ENCODE assay signal across 23 cellular contexts in genomic region chr19:40858109-40858508, GRCh38. TPM values are rescaled to one million over a fixed set of nuclear protein-coding genes. Genes with fewer than 3 reads are reported as not detected.
DNase-seq lines count a peak whose midpoint lies in the region; ATAC-seq, FAIRE-seq and TF ChIP-seq lines count a peak whose summit lies in the region.
"Had no signal": no experiment of that assay in that cellular context is flagged by ENCODE, and none has a peak within 500 bp of the region (broad histone marks: within the 10 kb centered on the region; RNA-seq: fewer than 3 reads in every experiment).

No MANE protein-coding gene starts in this region.

- TF ChIP-seq CTCF in A549 (IDR thresholded peaks at IDR 0.05) = no peak
- TF ChIP-seq CTCF in HCT116 (IDR thresholded peaks at IDR 0.05 in 2 of 3, conservative IDR thresholded peaks at IDR 0.05 in 1 of 3; ENCODE audit: borderline replicate concordance in 1 of 3, insufficient read depth in 1 of 3, low read depth in 2 of 3, low read length in 2 of 3) = no peak
- no peak for TF ChIP-seq CTCF in H1 (IDR thresholded peaks at IDR 0.05; ENCODE audit: control extremely low read depth in 1 of 3, insufficient read depth in 1 of 3, low read depth in 1 of 3, low read length in 3 of 3)

- H2BK20ac ChIP-seq in H1 (ENCODE audit: low read length) = no peak overlapping the region

- H3K27me3 Mint-ChIP-seq in immature natural killer cell (ENCODE audit: low read depth in 3 of 3) = no peaks in the 10 kb centered on the region

- no peak for ATAC-seq in A549
- no peak for ATAC-seq in HCT116
- ATAC-seq: GM12878 had no signal

- no peak overlapping the region for H2BK12ac ChIP-seq in H1 (ENCODE audit: low read depth, low read length)
- H2BK12ac ChIP-seq in mesenchymal stem cell (ENCODE audit: low read length in 2 of 2) = no peak overlapping the region

- no peaks in the 10 kb centered on the region for H4K20me1 ChIP-seq in HCT116 (ENCODE audit: insufficient read depth)
- no peaks in the 10 kb centered on the region for H4K20me1 ChIP-seq in H1 (replicated peaks in 1 of 2; ENCODE audit: control insufficient read depth in 1 of 2, insufficient read depth in 2 of 2, low read length in 2 of 2)
- H4K20me1 ChIP-seq: BLaER1 treated with 17β-estradiol and CSF1 and Interleukin-3, amounts not matched to agents 10 nM and 100 nM had no signal

- H3K14ac ChIP-seq in H1 (ENCODE audit: insufficient read length) (no peak overlapping the region), mesenchymal stem cell (ENCODE audit: low read length in 2 of 2) (no peak overlapping the region)

- H2BK120ac ChIP-seq in H1 (replicated peaks; ENCODE audit: low read depth, low read length) (no peak overlapping the region), mesenchymal stem cell (ENCODE audit: low read depth, low read length) (no peak overlapping the region)

- CTCF ChIA-PET in A549 (lab: Yijun Ruan, JAX) (interaction anchor here (0.5 to 2.3 kb wide), 2 partner anchors 9 to 249 kb away, joined by 3 to 5 read pairs; no protein-coding TSS in a partner anchor), HCT116 (lab: Charles Lee) (no interaction called here), H1 (lab: Charles Lee; ENCODE audit: partially characterized antibody) (no interaction called here)

- H4K8ac ChIP-seq in H1 (ENCODE audit: extremely low read depth, insufficient read depth, low read length) (no peak overlapping the region), mesenchymal stem cell (ENCODE audit: low read length) (no peak overlapping the region)

- H3K4me1 ChIP-seq in A549 (peaks cover 15% of the 10 kb centered on the region; the same call in 1 of the 3 replicates), HCT116 (ENCODE audit: control insufficient read depth in 1 of 2, insufficient read depth in 2 of 2, low read length in 2 of 2) (no peaks in the 10 kb centered on the region), H1 (replicated peaks in 1 of 4; ENCODE audit: control insufficient read depth in 3 of 4, insufficient read depth in 4 of 4, low read length in 3 of 4) (no peaks in the 10 kb centered on the region), mesenchymal stem cell (ENCODE audit: control insufficient read depth, insufficient read depth, low read depth, low read length) (no peaks in the 10 kb centered on the region)
- H3K4me1 ChIP-seq: BE2C; BLaER1 treated with 17β-estradiol and CSF1 and Interleukin-3, amounts not matched to agents 10 nM and 100 nM had no signal

- H3K79me1 ChIP-seq in H1 (ENCODE audit: low read depth, low read length) (no peaks in the 10 kb centered on the region), mesenchymal stem cell (replicated peaks; ENCODE audit: low read length, poor library complexity, severe bottlenecking) (no peaks in the 10 kb centered on the region)

- TF ChIP-seq RAD21 in A549 (conservative IDR thresholded peaks at IDR 0.05 in 1 of 2, IDR thresholded peaks at IDR 0.05 in 1 of 2) (0 out of 5 replicates have a peak, but pooled peaks of 1 of the 2 experiments have one; percentile 25), HCT116 (IDR thresholded peaks at IDR 0.05; ENCODE audit: low read depth) (peak; percentile 22; the same call in 1 of the 2 replicates), H1 (IDR thresholded peaks at IDR 0.05 in 1 of 2, conservative IDR thresholded peaks at IDR 0.05 in 1 of 2; ENCODE audit: low read depth in 2 of 2, low read length in 2 of 2) (peak; percentile 29 to 45)

- no TSS peak for BruUV-seq in HCT116 (replicated peaks; lab: Mats Ljungman, UMichigan)

- H3K27ac ChIP-seq in A549 = no peak overlapping the region; a peak in 1 of 6 replicates
- H3K27ac ChIP-seq in HCT116 (ENCODE audit: low read depth, low read length) = no peak overlapping the region
- no peak overlapping the region for H3K27ac ChIP-seq in H1 (ENCODE audit: low read depth, low read length)
- no peak overlapping the region for H3K27ac ChIP-seq in mesenchymal stem cell (ENCODE audit: low read length, poor library complexity, severe bottlenecking)
- H3K27ac ChIP-seq: 22Rv1; BLaER1 treated with 17β-estradiol and CSF1 and Interleukin-3, amounts not matched to agents 10 nM and 100 nM had no signal

- H3K56ac ChIP-seq in H1 (replicated peaks; ENCODE audit: insufficient read length, low read depth, low read length) = no peak overlapping the region

- 79% methylated on average over 5 of the region's 5 CpGs for WGBS in A549 (ENCODE audit: missing lambda C conversion rate)
- 81% methylated on average over 5 of the region's 5 CpGs; no CpG with 5 or more reads in 1 of the 2 experiments for WGBS in H1 (ENCODE audit: extremely low coverage in 1 of 2, insufficient coverage in 1 of 2, insufficient read length in 1 of 2, insufficient replicate concordance in 2 of 2, low coverage in 1 of 2, low lambda C conversion rate in 2 of 2, missing lambda C conversion rate in 1 of 2), 2 experiments
- WGBS in mesenchymal stem cell = 59% methylated on average over 5 of the region's 5 CpGs

- H3K18ac ChIP-seq in H1 (ENCODE audit: extremely low read depth, low read length) = no peak overlapping the region
- H3K18ac ChIP-seq in mesenchymal stem cell (ENCODE audit: low read depth in 1 of 2, low read length in 2 of 2) = no peak overlapping the region

- no peak overlapping the region for H4K5ac ChIP-seq in H1 (ENCODE audit: insufficient read length, low read depth, low read length)

- POLR2A ChIA-PET in A549 (lab: Yijun Ruan, JAX) = no interaction called here
- POLR2A ChIA-PET in HCT116 (lab: Charles Lee) = no interaction called here
- POLR2A ChIA-PET in H1 (lab: Charles Lee; ENCODE audit: partially characterized antibody) = no interaction called here

- H3K4me3 ChIP-seq in A549 = no peak overlapping the region
- no peak overlapping the region for H3K4me3 ChIP-seq in HCT116 (replicated peaks in 1 of 2; ENCODE audit: low read depth in 1 of 2, low read length in 2 of 2)
- no peak overlapping the region for H3K4me3 ChIP-seq in H1 (ENCODE audit: extremely low read depth in 1 of 4, insufficient read depth in 2 of 4, low read depth in 3 of 4, low read length in 4 of 4)
- H3K4me3 ChIP-seq in mesenchymal stem cell (ENCODE audit: insufficient read depth in 1 of 2, low read depth in 1 of 2, low read length in 2 of 2) = no peak overlapping the region
- H3K4me3 ChIP-seq: BLaER1 treated with 17β-estradiol and CSF1 and Interleukin-3, amounts not matched to agents 10 nM and 100 nM; GM12878 had no signal

- no peak for FAIRE-seq in A549 (lab: Jason Lieb, UNC)
- no peak for FAIRE-seq in H1 (lab: Jason Lieb, UNC)
- FAIRE-seq: A204.1, D721Med, GM12878 had no signal

- DNase-seq in A549 (ENCODE audit: low read depth in 1 of 2, low spot score in 1 of 2) (no peak), HCT116 (ENCODE audit: low read depth, low spot score) (no peak), H1 (ENCODE audit: low read depth in 1 of 2, low spot score in 2 of 2) (no peak), HUDEP-2 (lab: John Stamatoyannopoulos, UW; ENCODE audit: unreplicated experiment in 76 of 76) (no peak), mesenchymal stem cell (no peak), immature natural killer cell (no peak)
- DNase-seq: ACHN; AML-193; BE2C; CD4-positive, alpha-beta T cell; CD8-positive, alpha-beta memory T cell; DMS 273 treated with DMSO at 0.1 percent for 48 hours; DMS79; EL; GDM1; GOT3; H7 had no signal

- H3K9me3 ChIP-seq in A549 = no peaks in the 10 kb centered on the region
- no peaks in the 10 kb centered on the region for H3K9me3 ChIP-seq in HCT116 (ENCODE audit: control insufficient read depth in 1 of 2, insufficient read depth in 1 of 2, low read depth in 1 of 2, low read length in 2 of 2)
- no peaks in the 10 kb centered on the region for H3K9me3 ChIP-seq in H1 (ENCODE audit: insufficient read depth in 2 of 2, low read depth in 1 of 2, low read length in 1 of 2)
- H3K9me3 ChIP-seq in mesenchymal stem cell (ENCODE audit: control insufficient read depth, low read length) = no peaks in the 10 kb centered on the region
- H3K9me3 ChIP-seq: BE2C; BLaER1 treated with 17β-estradiol and CSF1 and Interleukin-3, amounts not matched to agents 10 nM and 100 nM had no signal

- H3K23ac ChIP-seq in H1 (ENCODE audit: insufficient read length) = no peak overlapping the region
- H3K23ac ChIP-seq in mesenchymal stem cell (ENCODE audit: low read length in 2 of 2) = no peak overlapping the region

- no peak overlapping the region for H4K91ac ChIP-seq in H1 (replicated peaks; ENCODE audit: insufficient read length, low read length)
- no peak overlapping the region for H4K91ac ChIP-seq in mesenchymal stem cell (ENCODE audit: low read length)

- H3K4me3 Mint-ChIP-seq in immature natural killer cell = no peak overlapping the region
- H3K4me3 Mint-ChIP-seq: CD14-positive monocyte; CD4-positive, alpha-beta T cell; CD8-positive, alpha-beta memory T cell had no signal

- H3K4me2 ChIP-seq in A549 = no peak overlapping the region
- H3K4me2 ChIP-seq in HCT116 (ENCODE audit: low read length) = no peak overlapping the region
- no peak overlapping the region for H3K4me2 ChIP-seq in H1 (ENCODE audit: insufficient read depth in 1 of 2, low read depth in 2 of 2, low read length in 2 of 2)
- H3K4me2 ChIP-seq in mesenchymal stem cell (ENCODE audit: low read length, poor library complexity, severe bottlenecking) = no peak overlapping the region
- H3K4me2 ChIP-seq: BLaER1 treated with 17β-estradiol and CSF1 and Interleukin-3, amounts not matched to agents 10 nM and 100 nM had no signal

- H3K9ac ChIP-seq in HCT116 (ENCODE audit: low read length) (no peak overlapping the region), H1 (replicated peaks in 1 of 4; ENCODE audit: extremely low read depth in 1 of 4, low read depth in 3 of 4, low read length in 3 of 4) (no peak overlapping the region), mesenchymal stem cell (ENCODE audit: low read length) (no peak overlapping the region)
- H3K9ac ChIP-seq: BLaER1 treated with 17β-estradiol and CSF1 and Interleukin-3, amounts not matched to agents 10 nM and 100 nM had no signal

- H2AK5ac ChIP-seq in H1 (ENCODE audit: low read depth, low read length) (no peak overlapping the region), mesenchymal stem cell (ENCODE audit: low read length, severe bottlenecking) (no peak overlapping the region)

- intact Hi-C loops in HCT116 (cut with micrococcal nuclease) = no loop called here

- H3K23me2 ChIP-seq in H1 (ENCODE audit: low read depth, low read length) = no peaks in the 10 kb centered on the region; the same call in 1 of the 2 replicates

- H3K36me3 Mint-ChIP-seq in immature natural killer cell = no peaks in the 10 kb centered on the region
- H3K36me3 Mint-ChIP-seq: CD14-positive monocyte had no signal

- H3K27ac Mint-ChIP-seq in immature natural killer cell = no peak overlapping the region
- H3K27ac Mint-ChIP-seq: CD4-positive, alpha-beta T cell had no signal

- H3K36me3 ChIP-seq in HCT116 (ENCODE audit: control insufficient read depth in 1 of 2, insufficient read depth in 2 of 2, low read length in 2 of 2) (no peaks in the 10 kb centered on the region), H1 (ENCODE audit: control insufficient read depth in 2 of 4, insufficient read depth in 4 of 4, low read length in 3 of 4) (no peaks in the 10 kb centered on the region), mesenchymal stem cell (ENCODE audit: control insufficient read depth in 1 of 2, insufficient read depth in 2 of 2, low read depth in 1 of 2, low read length in 2 of 2) (no peaks in the 10 kb centered on the region)
- H3K36me3 ChIP-seq: BE2C; BLaER1 treated with 17β-estradiol and CSF1 and Interleukin-3, amounts not matched to agents 10 nM and 100 nM had no signal

- H3K79me2 ChIP-seq in HCT116 (ENCODE audit: insufficient read depth, low read length) (no peaks in the 10 kb centered on the region), H1 (ENCODE audit: control insufficient read depth in 1 of 2, insufficient read depth in 2 of 2, low read length in 2 of 2) (no peaks in the 10 kb centered on the region)

- no peaks in the 10 kb centered on the region for H3K4me1 Mint-ChIP-seq in immature natural killer cell
- H3K4me1 Mint-ChIP-seq: CD14-positive monocyte; CD8-positive, alpha-beta memory T cell had no signal

- H3K4ac ChIP-seq in H1 (replicated peaks; ENCODE audit: insufficient read length, low read depth, low read length) (no peak overlapping the region), mesenchymal stem cell (ENCODE audit: low read depth in 1 of 2, low read length in 2 of 2) (no peak overlapping the region)

- no peaks in the 10 kb centered on the region for H3K9me2 ChIP-seq in HCT116 (ENCODE audit: insufficient read depth)

- RAD21 ChIA-PET in HCT116 (lab: Charles Lee; ENCODE audit: low non-redundant PET in 1 of 2, low total read pairs in 2 of 2, uncharacterized antibody in 2 of 2, unreplicated experiment in 2 of 2) = no interaction called here

- H2BK15ac ChIP-seq in H1 (ENCODE audit: low read length) (no peak overlapping the region), mesenchymal stem cell (ENCODE audit: low read depth, poor library complexity, severe bottlenecking) (no peak overlapping the region)

- H2BK5ac ChIP-seq in H1 (ENCODE audit: low read depth, low read length) = no peak overlapping the region
- no peak overlapping the region for H2BK5ac ChIP-seq in mesenchymal stem cell (ENCODE audit: low read depth, low read length, poor library complexity, severe bottlenecking)

- TF ChIP-seq POLR2A in A549 (IDR thresholded peaks at IDR 0.05; ENCODE audit: low read length) = no peak
- no peak for TF ChIP-seq POLR2A in HCT116 (IDR thresholded peaks at IDR 0.05; ENCODE audit: borderline replicate concordance, extremely low read depth, insufficient read depth, insufficient read length)
- TF ChIP-seq POLR2A in H1 (IDR thresholded peaks at IDR 0.05; ENCODE audit: control extremely low read depth in 1 of 2, low read depth in 2 of 2, low read length in 2 of 2) = no peak

- H3K9me3 Mint-ChIP-seq in immature natural killer cell = no peaks in the 10 kb centered on the region
- H3K9me3 Mint-ChIP-seq: CD4-positive, alpha-beta T cell; CD8-positive, alpha-beta memory T cell had no signal

- H2AFZ ChIP-seq in HCT116 (ENCODE audit: low read depth, low read length, poor library complexity, severe bottlenecking) (no peak overlapping the region), H1 (ENCODE audit: low read length) (no peak overlapping the region), mesenchymal stem cell (ENCODE audit: low read depth, low read length) (no peak overlapping the region)

- TF ChIP-seq EP300 in A549 (IDR thresholded peaks at IDR 0.05) = no peak
- TF ChIP-seq EP300 in H1 (IDR thresholded peaks at IDR 0.05; ENCODE audit: borderline replicate concordance in 1 of 2, low read depth in 2 of 2, low read length in 2 of 2) = no peak

- no peaks in the 10 kb centered on the region; the same call in 1 of the 2 replicates for H3K27me3 ChIP-seq in HCT116 (ENCODE audit: insufficient read depth, low read length)
- no peaks in the 10 kb centered on the region for H3K27me3 ChIP-seq in H1 (replicated peaks in 1 of 4; ENCODE audit: control insufficient read depth in 3 of 4, extremely low read depth in 1 of 4, insufficient read depth in 3 of 4, low read length in 3 of 4)
- H3K27me3 ChIP-seq in mesenchymal stem cell (ENCODE audit: control insufficient read depth in 1 of 2, insufficient read depth in 1 of 2, low read length in 2 of 2) = no peaks in the 10 kb centered on the region
- H3K27me3 ChIP-seq: BLaER1 treated with 17β-estradiol and CSF1 and Interleukin-3, amounts not matched to agents 10 nM and 100 nM had no signal

RNA-seq across cellular contexts. Expression of gene CYP2A6, which starts 7.9 kb away (rescaled TPM):
- polyA plus RNA-seq in A549 (2011; rRNA removed) (not detected in 2 replicates), A549 (2017; fragmentation: RNase III; extraction: RNeasy Plus Mini Kit Qiagen cat#74134 plus additional on column Dnase treatment) (not detected in 3 replicates), H1 (2011; rRNA removed) (0.33 and 0.46 TPM in 2 replicates), immature natural killer cell (under 1 TPM in 1 of 3 donors, not detected in 2; 0.48 TPM)
- 0.03 TPM in 1 of 2 replicates, not detected in the other for polyA plus RNA-seq in A549 (2012; cell fraction: cytosol; rRNA removed)
- 0.05 TPM in 1 of 2 replicates, not detected in the other for polyA plus RNA-seq in A549 (2012; cell fraction: nucleus; rRNA removed)
- not detected in 2 replicates for polyA minus RNA-seq in A549 (2011; rRNA and poly(A)+ RNA removed)
- 0.57 TPM for total RNA-seq in HCT116 (2021; ENCODE audit: unreplicated experiment)
- 0.29 TPM in 1 of 2 replicates, not detected in the other for polyA plus RNA-seq in HCT116 (2012)
- not detected in 2 replicates for total RNA-seq in H1 (2021; fragmentation: NEBNext Ultra II Directional; extraction: Animal tissue kit (Norgen Biotek cat#: 25700))
- 0.14 TPM for polyA plus RNA-seq in H1 (2011; cell fraction: cytosol; rRNA removed)
- 0.37 TPM for polyA plus RNA-seq in H1 (2011; cell fraction: nucleus; rRNA removed)
- 0.20 to 0.60 TPM (median 0.29 TPM) in 3 of 4 replicates, not detected in the other for polyA plus RNA-seq in H1 (2012, experiment 1 of 2)
- 0.18 TPM for polyA plus RNA-seq in H1 (2012, experiment 2 of 2)
- polyA plus RNA-seq in H1 (2013, experiment 1 of 2) = 0.10 TPM
- not detected for polyA plus RNA-seq in H1 (2013, experiment 2 of 2)
- 0.73 TPM in 1 of 2 replicates, not detected in the other for polyA minus RNA-seq in H1 (2011; rRNA and poly(A)+ RNA removed)
- not detected for polyA minus RNA-seq in H1 (2011; cell fraction: cytosol; rRNA and poly(A)+ RNA removed)
- not detected for polyA minus RNA-seq in H1 (2011; cell fraction: nucleus; rRNA and poly(A)+ RNA removed)
- not detected for polyA plus RNA-seq in mesenchymal stem cell (2013, experiment 1 of 2)
- polyA plus RNA-seq in mesenchymal stem cell (2013, experiment 2 of 2) = not detected
- total RNA-seq: CD4-positive, alpha-beta T cell; CD8-positive, alpha-beta memory T cell; H7 had no signal
- polyA plus RNA-seq: CD14-positive monocyte; CD8-positive, alpha-beta memory T cell; GM12878 had no signal

RNA-seq across cellular contexts. Expression of gene CYP2A7, which starts 23.9 kb away (rescaled TPM):
- not detected in 2 replicates for polyA plus RNA-seq in A549 (2011; rRNA removed)
- polyA plus RNA-seq in A549 (2012; cell fraction: cytosol; rRNA removed) = not detected in 2 replicates
- not detected in 2 replicates for polyA plus RNA-seq in A549 (2012; cell fraction: nucleus; rRNA removed)
- polyA plus RNA-seq in A549 (2017; fragmentation: RNase III; extraction: RNeasy Plus Mini Kit Qiagen cat#74134 plus additional on column Dnase treatment) = not detected in 3 replicates
- polyA minus RNA-seq in A549 (2011; rRNA and poly(A)+ RNA removed) = not detected in 2 replicates
- total RNA-seq in HCT116 (2021; ENCODE audit: unreplicated experiment) = not detected
- polyA plus RNA-seq in HCT116 (2012) = 0.03 and 0.06 TPM in 2 replicates
- total RNA-seq in H1 (2021; fragmentation: NEBNext Ultra II Directional; extraction: Animal tissue kit (Norgen Biotek cat#: 25700)) = 0.78 TPM in 1 of 2 replicates, not detected in the other
- polyA plus RNA-seq in H1 (2011; rRNA removed) = 0.23 and 0.35 TPM in 2 replicates
- polyA plus RNA-seq in H1 (2011; cell fraction: cytosol; rRNA removed) = 0.22 TPM
- 0.50 TPM for polyA plus RNA-seq in H1 (2011; cell fraction: nucleus; rRNA removed)
- polyA plus RNA-seq in H1 (2012, experiment 1 of 2) = 0.23 TPM in 1 of 4 replicates, not detected in the others
- polyA plus RNA-seq in H1 (2012, experiment 2 of 2) = not detected
- polyA plus RNA-seq in H1 (2013, experiment 1 of 2) = 0.02 TPM
- polyA plus RNA-seq in H1 (2013, experiment 2 of 2) = 0.04 TPM
- polyA minus RNA-seq in H1 (2011; rRNA and poly(A)+ RNA removed) = 0.41 TPM in 1 of 2 replicates, not detected in the other
- not detected for polyA minus RNA-seq in H1 (2011; cell fraction: cytosol; rRNA and poly(A)+ RNA removed)
- not detected for polyA minus RNA-seq in H1 (2011; cell fraction: nucleus; rRNA and poly(A)+ RNA removed)
- not detected for polyA plus RNA-seq in mesenchymal stem cell (2013, experiment 1 of 2)
- not detected for polyA plus RNA-seq in mesenchymal stem cell (2013, experiment 2 of 2)
- not detected for polyA plus RNA-seq in immature natural killer cell
- total RNA-seq: CD4-positive, alpha-beta T cell; CD8-positive, alpha-beta memory T cell; GM12878; H7 had no signal
- polyA plus RNA-seq: CD14-positive monocyte; CD8-positive, alpha-beta memory T cell; GM12878 had no signal

RNA-seq across cellular contexts. Expression of gene EGLN2, which starts 59.1 kb away (rescaled TPM):
- 34.7 and 45.5 TPM in 2 replicates for polyA plus RNA-seq in A549 (2011; rRNA removed)
- polyA plus RNA-seq in A549 (2012; cell fraction: cytosol; rRNA removed) = 107 and 141 TPM in 2 replicates
- polyA plus RNA-seq in A549 (2012; cell fraction: nucleus; rRNA removed) = 199 and 212 TPM in 2 replicates
- polyA plus RNA-seq in A549 (2017; fragmentation: RNase III; extraction: RNeasy Plus Mini Kit Qiagen cat#74134 plus additional on column Dnase treatment) = 79.2 to 81.4 TPM (median 80.3 TPM) in 3 replicates
- polyA minus RNA-seq in A549 (2011; rRNA and poly(A)+ RNA removed) = 72.7 and 78.7 TPM in 2 replicates
- total RNA-seq in HCT116 (2021; ENCODE audit: unreplicated experiment) = 58.6 TPM
- polyA plus RNA-seq in HCT116 (2012) = 49.8 and 51.1 TPM in 2 replicates
- total RNA-seq in H1 (2021; fragmentation: NEBNext Ultra II Directional; extraction: Animal tissue kit (Norgen Biotek cat#: 25700)) = 101 and 103 TPM in 2 replicates
- polyA plus RNA-seq in H1 (2011; rRNA removed) = 86.9 and 101 TPM in 2 replicates
- 92.3 TPM for polyA plus RNA-seq in H1 (2011; cell fraction: cytosol; rRNA removed)
- 115 TPM for polyA plus RNA-seq in H1 (2011; cell fraction: nucleus; rRNA removed)
- 67.8 to 136 TPM (median 115 TPM) in 4 replicates for polyA plus RNA-seq in H1 (2012, experiment 1 of 2)
- 88.1 TPM for polyA plus RNA-seq in H1 (2012, experiment 2 of 2)
- 71.6 TPM for polyA plus RNA-seq in H1 (2013, experiment 1 of 2)
- polyA plus RNA-seq in H1 (2013, experiment 2 of 2) = 70.0 TPM
- 53.1 and 75.3 TPM in 2 replicates for polyA minus RNA-seq in H1 (2011; rRNA and poly(A)+ RNA removed)
- polyA minus RNA-seq in H1 (2011; cell fraction: cytosol; rRNA and poly(A)+ RNA removed) = 54.2 TPM
- 66.5 TPM for polyA minus RNA-seq in H1 (2011; cell fraction: nucleus; rRNA and poly(A)+ RNA removed)
- 77.6 TPM for polyA plus RNA-seq in mesenchymal stem cell (2013, experiment 1 of 2)
- polyA plus RNA-seq in mesenchymal stem cell (2013, experiment 2 of 2) = 79.5 TPM
- 100 to 1,000 TPM in 2 of 3 donors, 10 to 100 TPM in 1; 88.4 to 124 (median 101) TPM for polyA plus RNA-seq in immature natural killer cell
